ENCODE assay signal across 10 cellular contexts in the genomic region with DNA sequence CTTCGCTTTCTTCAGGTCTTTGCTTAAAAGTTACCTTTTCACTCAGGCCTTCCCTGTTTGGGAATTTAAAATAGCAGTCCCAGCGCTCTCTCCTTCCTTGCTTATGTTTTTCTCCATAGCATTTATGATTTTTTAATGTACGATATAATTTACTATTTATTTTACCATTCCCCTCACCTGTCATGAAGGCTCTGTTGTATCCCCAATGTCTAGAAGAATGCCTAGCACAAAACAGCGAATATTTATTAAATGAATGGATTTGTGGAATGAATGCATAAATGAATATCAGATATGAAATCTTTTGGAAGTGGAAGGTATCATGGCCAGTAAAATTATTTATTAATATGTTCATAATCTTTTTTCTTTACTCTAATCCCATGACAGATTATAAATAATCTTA. TPM values are rescaled to one million over a fixed set of nuclear protein-coding genes. Genes with fewer than 3 reads are reported as not detected.
DNase-seq lines count a peak whose midpoint lies in the region; ATAC-seq, FAIRE-seq and TF ChIP-seq lines count a peak whose summit lies in the region.
"Had no signal": no experiment of that assay in that cellular context is flagged by ENCODE, and none has a peak within 500 bp of the region (broad histone marks: within the 10 kb centered on the region; RNA-seq: fewer than 3 reads in every experiment).

No MANE protein-coding gene starts in this region.

- H3K4me1 ChIP-seq in GM12878 (ENCODE audit: control insufficient read depth, insufficient read depth, low read length) (no peaks in the 10 kb centered on the region), mucosa of rectum (ENCODE audit: control insufficient read depth in 2 of 2, insufficient read depth in 2 of 2, low read length in 2 of 2) (peaks cover 6 to 9% of the 10 kb centered on the region in 2 donors)

- SMC1A ChIA-PET in GM12878 (lab: Charles Lee; ENCODE audit: uncharacterized antibody, unreplicated experiment) = no interaction called here

- TF ChIP-seq CTCF in GM12878 (IDR thresholded peaks at IDR 0.05 in 2 of 3, conservative IDR thresholded peaks at IDR 0.05 in 1 of 3; ENCODE audit: control insufficient read depth in 2 of 3, extremely low read depth in 1 of 3, insufficient read depth in 1 of 3, low read depth in 3 of 3, low read length in 3 of 3) (no peak), type B pancreatic cell (conservative IDR thresholded peaks at IDR 0.05) (no peak), GM20000 (IDR thresholded peaks at IDR 0.05; ENCODE audit: extremely low read depth, missing control alignments) (no peak)

- peak overlapping the region; percentile 8; the same call in 1 of the 2 replicates for H3K4me2 ChIP-seq in GM12878 (ENCODE audit: control insufficient read depth, insufficient read depth)
- H3K4me2 ChIP-seq: KMS-11 had no signal

- no peaks in the 10 kb centered on the region for H3K27me3 Mint-ChIP-seq in activated naive CD4-positive, alpha-beta T cell treated with anti-CD3 and anti-CD28 coated beads for 36 hours (ENCODE audit: low read depth)
- peaks cover 7% of the 10 kb centered on the region for H3K27me3 Mint-ChIP-seq in type B pancreatic cell

- no peaks in the 10 kb centered on the region for H4K20me1 ChIP-seq in GM12878 (ENCODE audit: control insufficient read depth, insufficient read depth)

- peaks cover 22% of the 10 kb centered on the region for H3K4me1 Mint-ChIP-seq in activated naive CD4-positive, alpha-beta T cell treated with anti-CD3 and anti-CD28 coated beads for 36 hours (ENCODE audit: low read depth)
- H3K4me1 Mint-ChIP-seq in type B pancreatic cell (ENCODE audit: unreplicated experiment) = peaks cover 18% of the 10 kb centered on the region

- H3K9ac ChIP-seq in GM12878 (ENCODE audit: control insufficient read depth, insufficient read depth, low read length) = no peak overlapping the region
- no peak overlapping the region for H3K9ac ChIP-seq in mucosa of rectum (ENCODE audit: low read depth in 1 of 2, low read length in 2 of 2)

- H3K27ac ChIP-seq in GM12878 (ENCODE audit: control insufficient read depth, insufficient read depth) (no peak overlapping the region), mucosa of rectum (ENCODE audit: low read depth in 2 of 2, low read length in 2 of 2) (no peak overlapping the region)
- H3K27ac ChIP-seq: KMS-11 had no signal

- WGBS in GM12878 (ENCODE audit: insufficient coverage, insufficient replicate concordance, low lambda C conversion rate, missing lambda C conversion rate) = 68% methylated on average over 4 of the region's 4 CpGs

- H3K27ac Mint-ChIP-seq in activated naive CD4-positive, alpha-beta T cell treated with anti-CD3 and anti-CD28 coated beads for 36 hours = no peak overlapping the region
- H3K27ac Mint-ChIP-seq in type B pancreatic cell = peak overlapping the region; percentile 17

- no peak for DNase-seq in activated naive CD4-positive, alpha-beta T cell treated with anti-CD3 and anti-CD28 coated beads for 36 hours
- no peak for DNase-seq in activated naive CD4-positive, alpha-beta T cell treated with anti-CD3 and anti-CD28 coated beads, Interleukin-2, amount 50 U/mL, for 16 hours
- DNase-seq in GM12878 (ENCODE audit: low read depth, low spot score) (no peak), type B pancreatic cell (ENCODE audit: extremely low spot score, unreplicated experiment) (no peak), GM20000 (ENCODE audit: low spot score) (no peak), DMS79 treated with DMSO at 0.1 percent for 48 hours (lab: John Stamatoyannopoulos, UW) (no peak)

- in situ Hi-C loops in GM12878 (cut with MboI) = no loop called here

- TF ChIP-seq RAD21 in GM12878 (IDR thresholded peaks at IDR 0.05; ENCODE audit: insufficient read depth, low read depth, low read length) = no peak

- peaks cover 1% of the 10 kb centered on the region for H3K36me3 Mint-ChIP-seq in activated naive CD4-positive, alpha-beta T cell treated with anti-CD3 and anti-CD28 coated beads for 36 hours (ENCODE audit: low read depth)
- H3K36me3 Mint-ChIP-seq in type B pancreatic cell = no peaks in the 10 kb centered on the region

- RAD21 ChIA-PET in GM12878 (lab: Charles Lee; ENCODE audit: unreplicated experiment) = no interaction called here

- no peaks in the 10 kb centered on the region for H3K27me3 ChIP-seq in GM12878 (replicated peaks in 1 of 2; ENCODE audit: control insufficient read depth in 2 of 2, insufficient read depth in 2 of 2, low read length in 1 of 2)
- H3K27me3 ChIP-seq in mucosa of rectum (ENCODE audit: control insufficient read depth in 2 of 2, insufficient read depth in 2 of 2, low read length in 2 of 2) = no peaks in the 10 kb centered on the region

- H3K9me3 Mint-ChIP-seq in activated naive CD4-positive, alpha-beta T cell treated with anti-CD3 and anti-CD28 coated beads for 36 hours = no peaks in the 10 kb centered on the region
- H3K9me3 Mint-ChIP-seq in type B pancreatic cell = no peaks in the 10 kb centered on the region

- no peak for TF ChIP-seq EP300 in GM12878 (IDR thresholded peaks at IDR 0.05; ENCODE audit: borderline replicate concordance in 1 of 2, control insufficient read depth in 1 of 2, low read depth in 2 of 2, low read length in 2 of 2)

- intact Hi-C loops in activated naive CD4-positive, alpha-beta T cell treated with anti-CD3 and anti-CD28 coated beads for 36 hours (cut with micrococcal nuclease) = loop anchor here (1.0 to 5.0 kb wide), 4 partner anchors 262 to 649 kb away; a partner anchor contains a TSS
- intact Hi-C loops in GM12878 (cut with micrococcal nuclease; ENCODE audit: unreplicated experiment) = no loop called here

- ATAC-seq in GM12878 (no peak), HG02610 (IDR thresholded peaks at IDR 0.05; ENCODE audit: unreplicated experiment) (no peak)

- no peak for TF ChIP-seq POLR2A in GM12878 (IDR thresholded peaks at IDR 0.05; ENCODE audit: low read depth, low read length)

- peak overlapping the region; percentile 98 for H3K4me3 Mint-ChIP-seq in activated naive CD4-positive, alpha-beta T cell treated with anti-CD3 and anti-CD28 coated beads for 36 hours
- peak overlapping the region; percentile 50 for H3K4me3 Mint-ChIP-seq in type B pancreatic cell

- peaks cover 10% of the 10 kb centered on the region for H3K79me2 ChIP-seq in GM12878 (ENCODE audit: control insufficient read depth, insufficient read depth, low read length)

- no peaks in the 10 kb centered on the region for H3K9me3 ChIP-seq in GM12878 (replicated peaks; ENCODE audit: control insufficient read depth, insufficient read depth, low read length)
- H3K9me3 ChIP-seq in mucosa of rectum (ENCODE audit: control insufficient read depth in 2 of 2, low read length in 2 of 2) = no peaks in the 10 kb centered on the region

- BruUV-seq in GM12878 (replicated peaks; lab: Mats Ljungman, UMichigan) = no TSS peak

- 0 out of 2 replicates have a peak overlapping the region, but pooled peaks have one; percentile 34 for H3K4me3 ChIP-seq in GM12878
- peak overlapping the region; percentile 26 to 97 for H3K4me3 ChIP-seq in mucosa of rectum (ENCODE audit: low read length in 2 of 2)

- CTCF ChIA-PET in activated naive CD4-positive, alpha-beta T cell treated with anti-CD3 and anti-CD28 coated beads for 36 hours (lab: Charles Lee) = no interaction called here
- CTCF ChIA-PET in GM12878 (lab: Yijun Ruan, JAX) = no interaction called here

- peak overlapping the region; percentile 39; the same call in 1 of the 2 replicates for H2AFZ ChIP-seq in GM12878 (ENCODE audit: control insufficient read depth, low read depth, low read length)

- FAIRE-seq in GM12878 (lab: Jason Lieb, UNC) = no peak
- FAIRE-seq: small intestine had no signal

- H3K36me3 ChIP-seq in GM12878 (ENCODE audit: control insufficient read depth in 2 of 2, insufficient read depth in 2 of 2, low read length in 1 of 2) (no peaks in the 10 kb centered on the region), mucosa of rectum (ENCODE audit: control insufficient read depth in 2 of 2, insufficient read depth in 2 of 2, low read length in 2 of 2) (no peaks in the 10 kb centered on the region)

- POLR2A ChIA-PET in GM12878 (lab: Charles Lee) = no interaction called here

TF ChIP-seq in GM12878, 131 proteins besides CTCF, POLR2A, EP300 and RAD21:
- TF ChIP-seq MYB (IDR thresholded peaks at IDR 0.05; ENCODE audit: borderline replicate concordance, low read depth, low read length) (no peak), PML (IDR thresholded peaks at IDR 0.05; ENCODE audit: low read length) (no peak), RUNX3 (IDR thresholded peaks at IDR 0.05; ENCODE audit: low read length) (no peak), ESRRA (IDR thresholded peaks at IDR 0.05; ENCODE audit: low read length) (no peak), NR2C2 (IDR thresholded peaks at IDR 0.05; ENCODE audit: borderline replicate concordance, control insufficient read depth, insufficient read length, low read depth) (no peak)

RNA-seq across cellular contexts. Expression of a gene that starts 0.4 kb away (rescaled TPM):
- total RNA-seq in activated naive CD4-positive, alpha-beta T cell treated with anti-CD3 and anti-CD28 coated beads for 36 hours = 10 to 100 TPM; 38.2 to 40.7 TPM
- total RNA-seq in GM12878 (2013; cell fraction: nucleolus; rRNA removed) = 205 and 209 TPM in 2 replicates
- total RNA-seq in GM12878 (2014; rRNA removed) (128 and 139 TPM in 2 replicates), GM12878 (2014; rRNA removed; fragmentation: Illumina TruSeq; extraction: Trizol) (150 and 151 TPM in 2 replicates), GM12878 (2021) (102 TPM in 2 replicates), type B pancreatic cell (ENCODE audit: low replicate concordance) (84.9 and 88.3 TPM in 2 replicates)
- polyA plus RNA-seq in GM12878 (2011; ENCODE audit: low read depth) = 67.4 TPM
- polyA plus RNA-seq in GM12878 (2011; rRNA removed) (114 and 129 TPM in 2 replicates), GM12878 (2014; fragmentation: Illumina TruSeq; extraction: Trizol) (156 and 202 TPM in 2 replicates), GM12878 (2014; fragmentation: Nextera tagmentation; extraction: Ambion mirVana) (10 to 100 TPM; 25.9 to 41.9 TPM), GM12878 (2014; rRNA removed) (89.1 and 103 TPM in 2 replicates), GM12878 (2016; fragmentation: Nextera tagmentation; extraction: Ambion mirVana) (100 to 1,000 TPM in 1 of 2 experiments, 10 to 100 TPM in 1; 98.7 to 112 TPM)
- 84.6 and 110 TPM in 2 replicates for polyA plus RNA-seq in GM12878 (2011; cell fraction: cytosol; rRNA removed)
- 81.8 and 103 TPM in 2 replicates for polyA plus RNA-seq in GM12878 (2011; cell fraction: nucleus; rRNA removed)
- polyA plus RNA-seq in GM12878 (2012) = 68.8 and 80.0 TPM in 2 replicates
- 153 and 174 TPM in 2 replicates for polyA minus RNA-seq in GM12878 (2011; rRNA and poly(A)+ RNA removed)
- 37.0 and 63.4 TPM in 2 replicates for polyA minus RNA-seq in GM12878 (2011; cell fraction: cytosol; rRNA and poly(A)+ RNA removed)
- polyA minus RNA-seq in GM12878 (2011; cell fraction: nucleus; rRNA and poly(A)+ RNA removed) = 92.8 and 131 TPM in 2 replicates
